Comparison of ENCODE assay signal across 16 cellular contexts in genomic region chr20:51050636-51051035, GRCh38. TPM values are rescaled to one million over a fixed set of nuclear protein-coding genes. Genes with fewer than 3 reads are reported as not detected.
DNase-seq lines count a peak whose midpoint lies in the region; ATAC-seq, FAIRE-seq and TF ChIP-seq lines count a peak whose summit lies in the region.
"Had no signal": no experiment of that assay in that cellular context is flagged by ENCODE, and none has a peak within 500 bp of the region (broad histone marks: within the 10 kb centered on the region; RNA-seq: fewer than 3 reads in every experiment).

No MANE protein-coding gene starts in this region.

- peaks cover 13% of the 10 kb centered on the region for H3K9me3 Mint-ChIP-seq in chondrocyte (ENCODE audit: low read depth)
- H3K9me3 Mint-ChIP-seq: H9 had no signal

- peak; percentile 35 for FAIRE-seq in urothelium cell line (lab: Jason Lieb, UNC)
- FAIRE-seq: A204.1, G401.6, GM12891 had no signal

- no peak for TF ChIP-seq CTCF in RWPE2 (IDR thresholded peaks at IDR 0.05; ENCODE audit: poor library complexity, severe bottlenecking)
- no peak for TF ChIP-seq CTCF in choroid plexus epithelial cell (conservative IDR thresholded peaks at IDR 0.05; ENCODE audit: low read depth, low read length)
- no peak for TF ChIP-seq CTCF in chondrocyte (IDR thresholded peaks at IDR 0.05)

- H3K9me3 ChIP-seq in RWPE2 (ENCODE audit: severe bottlenecking) = no peaks in the 10 kb centered on the region
- H3K9me3 ChIP-seq: BE2C had no signal

- H3K27ac ChIP-seq in RWPE2 (ENCODE audit: poor library complexity, severe bottlenecking) = no peak overlapping the region
- H3K27ac ChIP-seq: C4-2B had no signal

- no peak overlapping the region for H3K4me3 Mint-ChIP-seq in chondrocyte (ENCODE audit: unreplicated experiment)
- H3K4me3 Mint-ChIP-seq: CD4-positive, alpha-beta memory T cell; GM23338; H9 had no signal

- peaks cover 50% of the 10 kb centered on the region for H3K27me3 Mint-ChIP-seq in chondrocyte (ENCODE audit: low read depth)

- H3K4me3 ChIP-seq in RWPE2 (ENCODE audit: severe bottlenecking) = no peak overlapping the region
- no peak overlapping the region for H3K4me3 ChIP-seq in choroid plexus epithelial cell (ENCODE audit: low read depth, low read length)
- H3K4me3 ChIP-seq: GM23338 had no signal

- no peak for ATAC-seq in RWPE2 (ENCODE audit: low read depth)
- no peak for ATAC-seq in GM19351 (IDR thresholded peaks at IDR 0.05; ENCODE audit: unreplicated experiment)
- ATAC-seq: GM23338 had no signal

- H3K4me1 Mint-ChIP-seq in chondrocyte (ENCODE audit: low read depth) = no peaks in the 10 kb centered on the region
- H3K4me1 Mint-ChIP-seq: CD4-positive, alpha-beta memory T cell; GM23338; H9 had no signal

- H3K27me3 ChIP-seq in RWPE2 (ENCODE audit: insufficient read depth, poor library complexity, severe bottlenecking) = no peaks in the 10 kb centered on the region
- H3K27me3 ChIP-seq: BE2C had no signal

- no peaks in the 10 kb centered on the region for H3K36me3 ChIP-seq in RWPE2 (ENCODE audit: low read depth)
- H3K36me3 ChIP-seq: BE2C had no signal

- H3K27ac Mint-ChIP-seq in chondrocyte (ENCODE audit: unreplicated experiment) = no peak overlapping the region
- H3K27ac Mint-ChIP-seq: CD4-positive, alpha-beta memory T cell; GM23338; H9 had no signal

- H3K4me1 ChIP-seq in RWPE2 (ENCODE audit: insufficient read depth, poor library complexity, severe bottlenecking) = no peaks in the 10 kb centered on the region
- H3K4me1 ChIP-seq: BE2C had no signal

- DNase-seq in RWPE2 (ENCODE audit: low spot score) (peak; percentile 34), choroid plexus epithelial cell (ENCODE audit: low read depth) (peak; percentile 11), mesenteric fat pad (ENCODE audit: low spot score) (peak; percentile 55), urothelium cell line (ENCODE audit: low spot score) (no peak), chondrocyte (ENCODE audit: low spot score) (no peak), superior temporal gyrus (ENCODE audit: extremely low spot score) (no peak)
- DNase-seq: BE2C; CD4-positive, alpha-beta memory T cell; DMS79; H9 had no signal

- no peaks in the 10 kb centered on the region for H3K36me3 Mint-ChIP-seq in chondrocyte (ENCODE audit: low read depth)
- H3K36me3 Mint-ChIP-seq: CD4-positive, alpha-beta memory T cell had no signal

RNA-seq across cellular contexts. Expression of gene KCNG1, which starts 27.7 kb away (rescaled TPM):
- 0.19 TPM for total RNA-seq in mesenteric fat pad
- total RNA-seq in chondrocyte = 2.9 to 14.6 TPM (median 13.0 TPM) in 3 replicates
- total RNA-seq: CD4-positive, alpha-beta memory T cell had no signal

Comparison
In these comparisons a context has a peak if more than half of its experiments do, and no peak if none do; other contexts are left out.
1. DNase-seq: peak in RWPE2 (single experiment), choroid plexus epithelial cell (single experiment) and mesenteric fat pad (single experiment); none in urothelium cell line (single experiment), chondrocyte (single experiment) and superior temporal gyrus (single experiment).